8 cellular contexts compared by ENCODE assay signal in the genomic region with DNA sequence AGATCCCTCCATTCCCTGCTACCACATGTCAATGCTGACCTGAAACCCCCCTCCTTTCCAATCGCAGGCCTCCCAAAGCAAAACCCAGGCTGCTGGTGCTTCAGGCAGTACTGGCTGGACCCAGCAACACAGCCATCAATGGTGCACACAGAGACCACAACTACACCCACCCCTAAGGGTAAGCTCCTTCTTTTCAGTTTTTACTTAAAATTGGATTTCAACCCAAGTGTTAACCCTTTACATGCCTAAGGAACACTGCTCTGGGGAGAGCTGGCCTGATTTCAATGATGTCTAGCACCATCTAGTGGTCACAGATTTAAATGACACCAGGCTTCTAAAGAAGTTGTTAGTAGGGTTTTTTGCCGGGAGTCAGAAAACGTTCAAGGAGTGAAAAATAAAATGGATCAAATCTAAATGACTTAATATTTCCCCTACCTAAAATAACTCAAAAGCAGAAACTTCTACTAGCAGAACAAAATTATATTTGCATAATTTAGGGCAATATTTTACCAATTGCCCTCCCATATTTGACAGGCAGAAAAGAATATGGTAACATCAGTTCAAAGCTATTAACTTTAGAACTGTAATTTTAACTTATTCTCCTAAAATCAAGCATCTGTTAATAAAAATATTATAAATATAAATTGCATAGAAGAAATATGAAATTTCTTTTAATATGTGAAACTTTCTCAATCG. TPM values are rescaled to one million over a fixed set of nuclear protein-coding genes. Genes with fewer than 3 reads are reported as not detected.
DNase-seq lines count a peak whose midpoint lies in the region; ATAC-seq and TF ChIP-seq lines count a peak whose summit lies in the region.

No MANE protein-coding gene starts in this region.

- no peak overlapping the region for H2BK5ac ChIP-seq in mesenchymal stem cell (ENCODE audit: low read depth, low read length, poor library complexity, severe bottlenecking)

- H3K4me3 ChIP-seq in AG04449 (ENCODE audit: low read depth, low read length), result no peak overlapping the region
- no peak overlapping the region for H3K4me3 ChIP-seq in GM06990 (replicated peaks; ENCODE audit: low read depth, low read length)
- peak overlapping the region; percentile 35 for H3K4me3 ChIP-seq in MM.1S (ENCODE audit: low read length)
- no peak overlapping the region for H3K4me3 ChIP-seq in SJCRH30
- no peak overlapping the region for H3K4me3 ChIP-seq in mesenchymal stem cell (ENCODE audit: insufficient read depth in 1 of 2, low read depth in 1 of 2, low read length in 2 of 2)

- H4K91ac ChIP-seq in mesenchymal stem cell (ENCODE audit: low read length), result no peak overlapping the region

- no peaks in the 10 kb centered on the region for H3K79me2 ChIP-seq in MM.1S (ENCODE audit: low read length)

- peaks cover 9% of the 10 kb centered on the region; the same call in 1 of the 2 replicates for H3F3A ChIP-seq in MM.1S (ENCODE audit: insufficient read depth, low read length)

- H3K4ac ChIP-seq in mesenchymal stem cell (ENCODE audit: low read depth in 1 of 2, low read length in 2 of 2), result no peak overlapping the region

- H3K27ac ChIP-seq in MM.1S (ENCODE audit: low read length) (peak overlapping the region; percentile 41; the same call in 1 of the 2 replicates), SJCRH30 (no peak overlapping the region), mesenchymal stem cell (ENCODE audit: low read length, poor library complexity, severe bottlenecking) (no peak overlapping the region)

- H4K20me1 ChIP-seq in MM.1S (ENCODE audit: insufficient read depth, low read length), result no peaks in the 10 kb centered on the region

- H4K8ac ChIP-seq in mesenchymal stem cell (ENCODE audit: low read length), result no peak overlapping the region

- H3K14ac ChIP-seq in mesenchymal stem cell (ENCODE audit: low read length in 2 of 2), result no peak overlapping the region

- H3K9me3 ChIP-seq in MM.1S (replicated peaks; ENCODE audit: insufficient read depth, low read length) (no peaks in the 10 kb centered on the region), SJCRH30 (replicated peaks) (no peaks in the 10 kb centered on the region), mesenchymal stem cell (ENCODE audit: control insufficient read depth, low read length) (no peaks in the 10 kb centered on the region)

- H3K18ac ChIP-seq in mesenchymal stem cell (ENCODE audit: low read depth in 1 of 2, low read length in 2 of 2), result no peak overlapping the region

- no peak overlapping the region for H3K23ac ChIP-seq in mesenchymal stem cell (ENCODE audit: low read length in 2 of 2)

- WGBS in mesenchymal stem cell, result 81% methylated on average over 1 of the region's 4 CpGs

- POLR2A ChIA-PET in AG04449 (lab: Yijun Ruan, JAX), result interaction anchor here (0.8 kb wide), 1 partner anchor 830 kb away, joined by 3 read pairs; no protein-coding TSS in a partner anchor

- no peaks in the 10 kb centered on the region for H3K27me3 ChIP-seq in GM06990 (replicated peaks; ENCODE audit: control insufficient read depth, insufficient read depth, low read length)
- no peaks in the 10 kb centered on the region for H3K27me3 ChIP-seq in MM.1S (replicated peaks; ENCODE audit: insufficient read depth, low read length)
- no peaks in the 10 kb centered on the region for H3K27me3 ChIP-seq in SJCRH30
- H3K27me3 ChIP-seq in mesenchymal stem cell (ENCODE audit: control insufficient read depth in 1 of 2, insufficient read depth in 1 of 2, low read length in 2 of 2), result no peaks in the 10 kb centered on the region

- H3K4me2 ChIP-seq in MM.1S (ENCODE audit: low read depth, low read length) (peak overlapping the region; percentile 75), mesenchymal stem cell (ENCODE audit: low read length, poor library complexity, severe bottlenecking) (no peak overlapping the region)

- H2BK120ac ChIP-seq in mesenchymal stem cell (ENCODE audit: low read depth, low read length), result no peak overlapping the region

- CTCF ChIA-PET in AG04449 (lab: Yijun Ruan, JAX), result interaction anchor here (0.6 to 8.4 kb wide), 37 partner anchors 9 to 865 kb away, joined by 3 to 97 read pairs (median 4); a partner anchor contains a TSS

- H2BK12ac ChIP-seq in mesenchymal stem cell (ENCODE audit: low read length in 2 of 2), result no peak overlapping the region

- peaks cover 7% of the 10 kb centered on the region for H3K4me1 ChIP-seq in MM.1S (ENCODE audit: low read length)
- no peaks in the 10 kb centered on the region for H3K4me1 ChIP-seq in SJCRH30
- no peaks in the 10 kb centered on the region for H3K4me1 ChIP-seq in mesenchymal stem cell (ENCODE audit: control insufficient read depth, insufficient read depth, low read depth, low read length)

- TF ChIP-seq CTCF in AG04449 (IDR thresholded peaks at IDR 0.05; ENCODE audit: insufficient read depth, low read length, missing control alignments) (peak; percentile 37), GM06990 (IDR thresholded peaks at IDR 0.05; ENCODE audit: insufficient read depth, low read length, poor library complexity, severe bottlenecking) (peak; percentile 57), MM.1S (IDR thresholded peaks at IDR 0.05; ENCODE audit: low read length) (peak; percentile 85)

- peaks cover 7% of the 10 kb centered on the region for H3K79me1 ChIP-seq in mesenchymal stem cell (replicated peaks; ENCODE audit: low read length, poor library complexity, severe bottlenecking)

- no peak overlapping the region for H2BK15ac ChIP-seq in mesenchymal stem cell (ENCODE audit: low read depth, poor library complexity, severe bottlenecking)

- no peak overlapping the region for H2AK5ac ChIP-seq in mesenchymal stem cell (ENCODE audit: low read length, severe bottlenecking)

- H3K36me3 ChIP-seq in GM06990 (ENCODE audit: control insufficient read depth, insufficient read depth, low read length), result no peaks in the 10 kb centered on the region
- no peaks in the 10 kb centered on the region for H3K36me3 ChIP-seq in MM.1S (replicated peaks; ENCODE audit: insufficient read depth, low read length)
- no peaks in the 10 kb centered on the region for H3K36me3 ChIP-seq in SJCRH30
- peaks cover 15 to 52% of the 10 kb centered on the region in 2 experiments for H3K36me3 ChIP-seq in mesenchymal stem cell (ENCODE audit: control insufficient read depth in 1 of 2, insufficient read depth in 2 of 2, low read depth in 1 of 2, low read length in 2 of 2)

- no peaks in the 10 kb centered on the region for H3K9me2 ChIP-seq in MM.1S (replicated peaks; ENCODE audit: insufficient read depth, low read length)

- H3K9ac ChIP-seq in MM.1S (ENCODE audit: low read length) (peak overlapping the region; percentile 11; the same call in 1 of the 2 replicates), mesenchymal stem cell (ENCODE audit: low read length) (no peak overlapping the region)

- ATAC-seq in GM21360 (IDR thresholded peaks at IDR 0.05; ENCODE audit: unreplicated experiment), result no peak

- DNase-seq in AG04449 (ENCODE audit: low read depth, low spot score) (no peak), GM06990 (ENCODE audit: extremely low read depth, insufficient read length) (no peak), MM.1S (peak; percentile 63), SJCRH30 (peak; percentile 11 to 61), mesenchymal stem cell (peak; percentile 61), T-helper 9 cell (no peak)
- peak; percentile 27 for DNase-seq in effector CD4-positive, alpha-beta T cell

- H2AFZ ChIP-seq in MM.1S (ENCODE audit: low read length) (peak overlapping the region; percentile 18; the same call in 1 of the 2 replicates), mesenchymal stem cell (ENCODE audit: low read depth, low read length) (no peak overlapping the region)

RNA-seq across cellular contexts. Expression of a gene that starts 24.6 kb away (rescaled TPM):
- total RNA-seq in SJCRH30 (2014; rRNA removed; shearing (Covaris generic)), result 11.8 and 12.6 TPM in 2 replicates
- polyA plus RNA-seq in mesenchymal stem cell (2013, experiment 1 of 2), result 32.7 TPM
- 32.3 TPM for polyA plus RNA-seq in mesenchymal stem cell (2013, experiment 2 of 2)

RNA-seq across cellular contexts. Expression of a gene that starts 59.8 kb away (rescaled TPM):
- total RNA-seq in SJCRH30 (2014; rRNA removed; shearing (Covaris generic)), result 83.8 and 90.8 TPM in 2 replicates
- 119 TPM for polyA plus RNA-seq in mesenchymal stem cell (2013, experiment 1 of 2)
- polyA plus RNA-seq in mesenchymal stem cell (2013, experiment 2 of 2), result 117 TPM

Comparison
In these comparisons a context has a peak if more than half of its experiments do, and no peak if none do; other contexts are left out.
1. DNase-seq: peak in MM.1S (single experiment), SJCRH30 (2 of 2), effector CD4-positive, alpha-beta T cell (single experiment) and mesenchymal stem cell (single experiment); none in AG04449 (single experiment), GM06990 (single experiment) and T-helper 9 cell (single experiment).
2. Peak in every context shown above with its lines, with median percentiles within 50 percentile points of each other: CTCF ChIP-seq.